ENCODE assay signal across 8 cellular contexts in the genomic region with DNA sequence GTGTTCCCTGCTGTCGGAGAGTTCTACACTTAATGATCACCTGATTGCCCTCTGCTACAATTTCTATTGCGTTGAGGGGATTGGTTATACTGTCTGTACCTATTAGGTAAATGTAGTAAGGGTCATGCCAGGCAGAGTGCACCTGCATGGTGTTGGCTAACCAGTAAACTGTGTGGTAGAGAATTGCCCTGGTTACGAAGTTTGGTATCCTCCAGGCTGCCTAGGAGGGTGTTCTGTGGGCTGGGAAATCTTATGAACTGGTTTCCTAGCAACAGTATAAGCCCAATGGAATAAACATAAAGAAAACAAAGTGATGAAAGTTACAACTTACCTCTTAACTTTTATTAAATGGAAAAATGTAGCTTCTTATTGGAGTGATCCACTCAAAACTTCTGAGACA. TPM values are rescaled to one million over a fixed set of nuclear protein-coding genes. Genes with fewer than 3 reads are reported as not detected.
DNase-seq lines count a peak whose midpoint lies in the region; ATAC-seq and TF ChIP-seq lines count a peak whose summit lies in the region.

No MANE protein-coding gene starts in this region.

- H3K4me3 ChIP-seq in esophagus muscularis mucosa = peak overlapping the region; percentile 76 to 98 (median 90)

- H3K36me3 ChIP-seq in esophagus muscularis mucosa = peaks cover 0 to 7% (median 0%) of the 10 kb centered on the region in 4 donors

- no peak for TF ChIP-seq POLR2A in esophagus muscularis mucosa (IDR thresholded peaks at IDR 0.05; ENCODE audit: low read depth)

- peak overlapping the region; percentile 96 to 100 (median 98) for H3K27ac ChIP-seq in esophagus muscularis mucosa (replicated peaks in 1 of 4)

- no peaks in the 10 kb centered on the region for H3K9me3 ChIP-seq in esophagus muscularis mucosa

- 45% methylated on average over 3 of the region's 3 CpGs for WGBS in esophagus muscularis mucosa

- intact Hi-C loops in esophagus muscularis mucosa (cut with DNase I) = loop anchor here (5.0 kb wide), 1 partner anchor 36 kb away; no protein-coding TSS in a partner anchor

- TF ChIP-seq EP300 in esophagus muscularis mucosa (IDR thresholded peaks at IDR 0.05) = no peak

- DNase-seq in activated naive CD4-positive, alpha-beta T cell treated with Interleukin-2 at 50 U/mL for 16 hours = peak; percentile 15
- no peak for DNase-seq in activated naive CD4-positive, alpha-beta T cell treated with anti-CD3 and anti-CD28 coated beads, Interleukin-2, amount 50 U/mL, for 16 hours
- DNase-seq in T-helper 2 cell = peak in 3 of 5 experiments; percentile 28 to 37 (median 30)
- DNase-seq in esophagus muscularis mucosa (ENCODE audit: extremely low spot score) = no peak
- DNase-seq in pons (ENCODE audit: low spot score) = peak; percentile 18
- DNase-seq in UCSD-AML1 (lab: John Stamatoyannopoulos, UW; ENCODE audit: unreplicated experiment) = no peak
- no peak for DNase-seq in stimulated activated CD4-positive, alpha-beta T cell treated with anti-CD3 and anti-CD28 coated beads, Interleukin-4, amount 100 ng/mL, for 1 hour

- H3K27me3 ChIP-seq in esophagus muscularis mucosa = no peaks in the 10 kb centered on the region

- ATAC-seq in GM18867 (IDR thresholded peaks at IDR 0.05; ENCODE audit: unreplicated experiment) = no peak

- H3K4me1 ChIP-seq in esophagus muscularis mucosa = peaks cover 11 to 19% (median 17%) of the 10 kb centered on the region in 4 donors

- no peak for TF ChIP-seq CTCF in esophagus muscularis mucosa (IDR thresholded peaks at IDR 0.05)

RNA-seq across cellular contexts. Expression of a gene that starts 1.4 kb away (rescaled TPM):
- total RNA-seq in esophagus muscularis mucosa = 10 to 100 TPM; 51.1 to 76.4 (median 59.0) TPM

Comparison
In these comparisons a context has a peak if more than half of its experiments do, and no peak if none do; other contexts are left out.
1. DNase-seq: peak in activated naive CD4-positive, alpha-beta T cell treated with Interleukin-2 at 50 U/mL for 16 hours (single experiment), T-helper 2 cell (3 of 5) and pons (single experiment); none in activated naive CD4-positive, alpha-beta T cell treated with anti-CD3 and anti-CD28 coated beads, Interleukin-2, amount 50 U/mL, for 16 hours (single experiment), esophagus muscularis mucosa (single experiment), UCSD-AML1 (single experiment) and stimulated activated CD4-positive, alpha-beta T cell treated with anti-CD3 and anti-CD28 coated beads, Interleukin-4, amount 100 ng/mL, for 1 hour (single experiment).